In genomic region chr6:33313709-33314514, GRCh38 we compare ENCODE assay signal across 8 cellular contexts. TPM values are rescaled to one million over a fixed set of nuclear protein-coding genes. Genes with fewer than 3 reads are reported as not detected.
DNase-seq lines count a peak whose midpoint lies in the region; ATAC-seq and TF ChIP-seq lines count a peak whose summit lies in the region.

Gene TAPBP, minus strand, starts transcription at chr6:33314078. Its CDS starts 37 bp downstream, at chr6:33314041.

- POLR2A ChIA-PET in A673 (lab: Charles Lee; ENCODE audit: low non-redundant PET) = no interaction called here

- ATAC-seq in HG03442 (IDR thresholded peaks at IDR 0.05; ENCODE audit: unreplicated experiment) = peak; percentile 32

- H3K36me3 ChIP-seq in A673 (ENCODE audit: insufficient read depth, low read length, poor library complexity, severe bottlenecking) = peaks cover 18% of the 10 kb centered on the region

- DNase-seq in A673 (ENCODE audit: low spot score) = peak; percentile 66
- peak; percentile 77 for DNase-seq in RPMI7951 (ENCODE audit: low read depth)
- peak; percentile 95 for DNase-seq in activated effector memory CD4-positive, alpha-beta T cell treated with anti-CD3 and anti-CD28 coated beads, Interleukin-2, amount 50 U/mL, for 16 hours
- peak; percentile 78 for DNase-seq in fibroblast of villous mesenchyme (ENCODE audit: low read depth)

- peaks cover 26% of the 10 kb centered on the region for H3K4me1 ChIP-seq in A673 (ENCODE audit: insufficient read depth, low read length, poor library complexity, severe bottlenecking)

- intact Hi-C loops in A673 (cut with micrococcal nuclease; ENCODE audit: unreplicated experiment) = loop anchor here (1.0 to 10.0 kb wide), 2 partner anchors 15 to 101 kb away; partner anchors contain the start of genes CUTA and PHF1

- TF ChIP-seq CTCF in A673 (conservative IDR thresholded peaks at IDR 0.05; ENCODE audit: low read depth, low read length) (no peak), fibroblast of villous mesenchyme (IDR thresholded peaks at IDR 0.05; ENCODE audit: insufficient read depth, low read depth, low read length) (no peak), nephron (IDR thresholded peaks at IDR 0.05; ENCODE audit: unreplicated experiment in 3 of 3) (no peak)

- H3K9me3 ChIP-seq in A673 (ENCODE audit: low read depth, low read length, poor library complexity, severe bottlenecking) = no peaks in the 10 kb centered on the region

- peak within 1 kb of the TSS; percentile 97 to 98 (median 97) for H3K4me3 Mint-ChIP-seq in nephron
- peak within 1 kb of the TSS; percentile 98 for H3K4me3 Mint-ChIP-seq in stimulated activated naive CD8-positive, alpha-beta T cell treated with anti-CD3 and anti-CD28 coated beads, Interleukin-15, Interleukin-2, amounts not matched to agents 100 ng/mL and 50 ng/mL, for 24 hours

- H3K4me1 Mint-ChIP-seq in nephron = peaks cover 46% of the 10 kb centered on the region
- peaks cover 63% of the 10 kb centered on the region for H3K4me1 Mint-ChIP-seq in stimulated activated naive CD8-positive, alpha-beta T cell treated with anti-CD3 and anti-CD28 coated beads, Interleukin-15, Interleukin-2, amounts not matched to agents 100 ng/mL and 50 ng/mL, for 24 hours (ENCODE audit: low read depth)

- H3K9me3 Mint-ChIP-seq in nephron = no peaks in the 10 kb centered on the region
- H3K9me3 Mint-ChIP-seq in stimulated activated naive CD8-positive, alpha-beta T cell treated with anti-CD3 and anti-CD28 coated beads, Interleukin-15, Interleukin-2, amounts not matched to agents 100 ng/mL and 50 ng/mL, for 24 hours = no peaks in the 10 kb centered on the region

- peaks cover 8% of the 10 kb centered on the region for H3K36me3 Mint-ChIP-seq in nephron (ENCODE audit: low read depth)
- H3K36me3 Mint-ChIP-seq in stimulated activated naive CD8-positive, alpha-beta T cell treated with anti-CD3 and anti-CD28 coated beads, Interleukin-15, Interleukin-2, amounts not matched to agents 100 ng/mL and 50 ng/mL, for 24 hours (ENCODE audit: low read depth) = peaks cover 41% of the 10 kb centered on the region

- no peaks in the 10 kb centered on the region for H3K27me3 ChIP-seq in A673 (replicated peaks; ENCODE audit: insufficient read depth, low read depth, low read length, poor library complexity)

- TSS peak; percentile 58 for BruUV-seq in A673 (replicated peaks; lab: Mats Ljungman, UMichigan)

- CTCF ChIA-PET in A673 (lab: Charles Lee) = no interaction called here

- H3K27ac Mint-ChIP-seq in nephron = peak within 1 kb of the TSS; percentile 95 to 98 (median 96)
- peak within 1 kb of the TSS; percentile 97 for H3K27ac Mint-ChIP-seq in stimulated activated naive CD8-positive, alpha-beta T cell treated with anti-CD3 and anti-CD28 coated beads, Interleukin-15, Interleukin-2, amounts not matched to agents 100 ng/mL and 50 ng/mL, for 24 hours

- H3K27ac ChIP-seq in A673 (ENCODE audit: low read depth, low read length, poor library complexity, severe bottlenecking) = peak within 1 kb of the TSS; percentile 82

- peak within 1 kb of the TSS; percentile 83 for H3K4me3 ChIP-seq in A673 (ENCODE audit: low read depth, low read length, poor library complexity, severe bottlenecking)
- H3K4me3 ChIP-seq in fibroblast of villous mesenchyme (ENCODE audit: low read depth, low read length) = peak within 1 kb of the TSS; percentile 75

- TF ChIP-seq POLR2A in GM18526 (IDR thresholded peaks at IDR 0.05; ENCODE audit: extremely low read depth, insufficient read length) = peak; percentile 81

- H3K27me3 Mint-ChIP-seq in nephron (ENCODE audit: low read depth) = peaks cover 13% of the 10 kb centered on the region
- no peaks in the 10 kb centered on the region for H3K27me3 Mint-ChIP-seq in stimulated activated naive CD8-positive, alpha-beta T cell treated with anti-CD3 and anti-CD28 coated beads, Interleukin-15, Interleukin-2, amounts not matched to agents 100 ng/mL and 50 ng/mL, for 24 hours

RNA-seq across cellular contexts. Expression of gene TAPBP, which starts in this region (rescaled TPM):
- total RNA-seq in A673 (2021) (83.2 and 87.8 TPM in 2 replicates), fibroblast of villous mesenchyme (125 and 132 TPM in 2 replicates)
- 77.1 and 79.9 TPM in 2 replicates for total RNA-seq in RPMI7951 (2014; rRNA removed; shearing (Covaris generic))

Comparison
In these comparisons a context has a peak if more than half of its experiments do, and no peak if none do; other contexts are left out.
1. Peak in every context shown above with its lines: DNase-seq, ATAC-seq, H3K4me3 ChIP-seq and H3K27ac ChIP-seq.